16 cellular contexts compared by ENCODE assay signal in the genomic region with DNA sequence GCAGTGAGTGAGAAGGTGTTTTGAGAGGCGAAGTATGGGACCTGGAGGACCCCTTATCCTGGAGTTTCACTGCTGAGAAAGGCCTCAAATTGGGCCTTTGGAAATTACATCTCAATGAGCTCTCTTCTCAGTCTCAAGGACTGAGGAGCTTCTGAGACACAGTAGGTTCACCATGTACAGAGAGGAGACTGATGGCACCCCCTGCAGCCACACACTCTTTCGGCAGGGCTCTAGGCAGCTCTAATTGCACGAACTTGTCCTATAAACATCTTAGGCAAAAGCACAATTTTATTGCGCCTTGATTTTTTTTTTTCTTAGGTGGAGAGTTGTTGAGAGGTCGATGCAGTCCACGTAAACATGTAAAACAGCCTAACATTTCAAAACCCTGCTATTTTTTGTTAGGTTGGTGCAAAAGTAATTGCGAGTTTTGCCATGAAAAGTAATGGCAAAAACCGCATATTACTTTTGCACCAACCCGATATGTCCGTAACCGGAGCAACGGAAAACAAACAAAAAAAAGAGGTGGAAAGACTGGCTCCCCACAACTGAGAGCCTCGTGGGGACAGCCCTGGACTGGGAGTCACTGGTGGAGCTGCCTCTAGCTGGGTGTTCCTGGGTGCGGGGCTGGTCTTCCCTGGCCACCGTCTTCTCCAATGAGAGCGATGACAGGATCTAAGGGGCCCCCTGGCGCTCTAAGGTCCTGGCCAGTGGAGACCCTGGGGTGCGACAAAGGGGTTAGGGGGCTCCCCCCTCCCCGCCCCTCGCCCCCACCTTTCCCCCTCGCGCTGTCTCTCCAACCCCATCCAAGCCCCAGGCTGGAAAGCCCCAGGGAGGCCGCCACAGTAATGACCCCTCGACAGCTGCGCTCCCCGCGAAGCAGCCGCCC.
DNase-seq lines count a peak whose midpoint lies in the region; ATAC-seq, FAIRE-seq and TF ChIP-seq lines count a peak whose summit lies in the region.
"Had no signal": no experiment of that assay in that cellular context is flagged by ENCODE, and none has a peak within 500 bp of the region (broad histone marks: within the 10 kb centered on the region; RNA-seq: fewer than 3 reads in every experiment).

No MANE protein-coding gene starts in this region.

- WGBS in pancreas, 2 donors: 51 to 64% methylated on average over 19 to 28 of the region's 28 CpGs

- peaks cover 0 to 4% (median 2%) of the 10 kb centered on the region in 4 donors for H3K27me3 ChIP-seq in pancreas

- H3K4me3 ChIP-seq in pancreas: peak overlapping the region in 2 of 4 donors; percentile 23 to 27
- H3K4me3 ChIP-seq: PC-9 had no signal

- peaks cover 0 to 7% (median 6%) of the 10 kb centered on the region in 3 donors for H3K4me1 ChIP-seq in pancreas

- H3K36me3 ChIP-seq in pancreas: no peaks in the 10 kb centered on the region

- no peak for FAIRE-seq in pancreas (lab: Jason Lieb, UNC)
- FAIRE-seq: GM18507 had no signal

- H3K27ac ChIP-seq in pancreas: no peak overlapping the region
- H3K27ac ChIP-seq: C4-2B, PC-9 had no signal

- ATAC-seq in pancreas: peak in 3 of 4 donors; percentile 30 to 50 (median 38)
- ATAC-seq: effector memory CD8-positive, alpha-beta T cell had no signal

- no peak for TF ChIP-seq CTCF in pancreas (IDR thresholded peaks at IDR 0.05)

- H3K9me3 ChIP-seq in pancreas: no peaks in the 10 kb centered on the region

- DNase-seq in DMS79 (lab: John Stamatoyannopoulos, UW) (peak; percentile 30), NCI-H1436 treated with DMSO at 0.1 percent for 48 hours (lab: John Stamatoyannopoulos, UW) (peak; percentile 42), SHP77 treated with DMSO at 0.1 percent for 48 hours (lab: John Stamatoyannopoulos, UW) (peak; percentile 77), pancreas (no peak), putamen (ENCODE audit: low spot score) (no peak), H4 (ENCODE audit: low spot score) (no peak), posterior cingulate gyrus (no peak)
- DNase-seq: activated CD4-positive, alpha-beta T cell treated with anti-CD3 and anti-CD28 coated beads, Interleukin-2, amount 10 ng/mL, durations not matched to agents 24 days and 14 days; effector memory CD8-positive, alpha-beta T cell; kidney glomerular epithelial cell; PC-9; stimulated activated CD4-positive, alpha-beta T cell treated with anti-CD3 and anti-CD28 coated beads, Interleukin-4, amount 100 ng/mL, for 24 hours; stimulated activated naive CD4-positive, alpha-beta T cell; T-helper 1 cell had no signal

- intact Hi-C loops in pancreas (cut with DNase I) (no loop called here), posterior cingulate gyrus (cut with DNase I) (no loop called here)

Comparison
In these comparisons a context has a peak if more than half of its experiments do, and no peak if none do; other contexts are left out.
1. DNase-seq: peak in DMS79 (single experiment), NCI-H1436 treated with DMSO at 0.1 percent for 48 hours (single experiment) and SHP77 treated with DMSO at 0.1 percent for 48 hours (single experiment); none in pancreas (0 of 6), putamen (single experiment), H4 (single experiment) and posterior cingulate gyrus (0 of 10).